ENCODE assay signal across 21 cellular contexts in the genomic region with DNA sequence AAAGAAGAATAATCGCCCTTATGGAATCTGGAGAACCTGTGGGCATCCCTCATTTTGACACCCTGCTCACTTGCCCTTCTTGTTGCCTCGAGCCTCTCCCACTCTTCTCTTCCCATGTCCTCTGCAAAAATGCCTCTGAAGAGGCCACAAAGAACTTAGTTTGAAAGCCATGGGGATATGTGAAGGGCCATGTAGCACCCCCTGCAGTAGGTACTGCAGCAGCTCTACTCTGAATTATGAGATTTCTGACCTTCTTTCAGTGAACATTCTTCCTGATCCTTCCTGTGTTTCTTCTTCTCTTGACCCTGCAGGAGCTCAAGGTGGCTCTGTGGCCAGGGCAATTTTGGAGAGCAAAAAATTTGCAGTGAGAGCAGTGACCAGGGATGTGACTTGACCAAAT. TPM values are rescaled to one million over a fixed set of nuclear protein-coding genes. Genes with fewer than 3 reads are reported as not detected.
DNase-seq lines count a peak whose midpoint lies in the region; ATAC-seq, FAIRE-seq and TF ChIP-seq lines count a peak whose summit lies in the region.
"Had no signal": no experiment of that assay in that cellular context is flagged by ENCODE, and none has a peak within 500 bp of the region (broad histone marks: within the 10 kb centered on the region; RNA-seq: fewer than 3 reads in every experiment).

No MANE protein-coding gene starts in this region.

- no peaks in the 10 kb centered on the region for H3K9me3 Mint-ChIP-seq in HFFc6
- no peaks in the 10 kb centered on the region for H3K9me3 Mint-ChIP-seq in endothelial cell (ENCODE audit: unreplicated experiment)
- H3K9me3 Mint-ChIP-seq in naive thymus-derived CD4-positive, alpha-beta T cell, result peaks cover 0 to 11% (median 4%) of the 10 kb centered on the region in 11 donors

- H3K4me1 Mint-ChIP-seq in HFFc6 (ENCODE audit: low read depth), result no peaks in the 10 kb centered on the region
- H3K4me1 Mint-ChIP-seq in endothelial cell (ENCODE audit: unreplicated experiment), result no peaks in the 10 kb centered on the region
- no peaks in the 10 kb centered on the region for H3K4me1 Mint-ChIP-seq in naive thymus-derived CD4-positive, alpha-beta T cell
- H3K4me1 Mint-ChIP-seq: CD4-positive, CD25-positive, alpha-beta regulatory T cell had no signal

- H3K9me1 ChIP-seq in keratinocyte (ENCODE audit: control insufficient read depth, extremely low read depth, insufficient read depth, low read length), result no peaks in the 10 kb centered on the region

- dilution Hi-C loops in keratinocyte (cut with MboI; ENCODE audit: extremely low pct_ligation_motif_present, low sequenced_read_pairs), result no loop called here

- POLR2A ChIA-PET in naive thymus-derived CD4-positive, alpha-beta T cell (lab: Charles Lee), result no interaction called here

- H4K20me1 ChIP-seq in keratinocyte (ENCODE audit: control insufficient read depth, extremely low read depth, insufficient read depth, low read length), result no peaks in the 10 kb centered on the region

- H3K4me3 Mint-ChIP-seq in HFFc6, result no peak overlapping the region
- no peak overlapping the region for H3K4me3 Mint-ChIP-seq in endothelial cell (ENCODE audit: unreplicated experiment)
- no peak overlapping the region for H3K4me3 Mint-ChIP-seq in naive thymus-derived CD4-positive, alpha-beta T cell
- H3K4me3 Mint-ChIP-seq: CD4-positive, CD25-positive, alpha-beta regulatory T cell had no signal

- FAIRE-seq in keratinocyte (lab: Jason Lieb, UNC), result no peak
- FAIRE-seq: A549, GM12891, RCC 7860 had no signal

- no peaks in the 10 kb centered on the region for H3K27me3 ChIP-seq in WERI-Rb-1 (ENCODE audit: insufficient read depth, low read depth, severe bottlenecking)
- no peaks in the 10 kb centered on the region for H3K27me3 ChIP-seq in keratinocyte (ENCODE audit: control insufficient read depth, extremely low read depth, insufficient read depth, low read length)
- H3K27me3 ChIP-seq in naive thymus-derived CD4-positive, alpha-beta T cell (ENCODE audit: control insufficient read depth in 2 of 2, insufficient read depth in 2 of 2, low read length in 2 of 2), result no peaks in the 10 kb centered on the region
- H3K27me3 ChIP-seq: SJCRH30 had no signal

- H2AFZ ChIP-seq in keratinocyte (ENCODE audit: control insufficient read depth, low read length), result no peak overlapping the region
- H2AFZ ChIP-seq: GM23248 had no signal

- H3K27ac Mint-ChIP-seq in HFFc6 (no peak overlapping the region), endothelial cell (ENCODE audit: unreplicated experiment) (no peak overlapping the region)
- peak overlapping the region in 1 of 9 donors; percentile 53 for H3K27ac Mint-ChIP-seq in naive thymus-derived CD4-positive, alpha-beta T cell
- H3K27ac Mint-ChIP-seq: CD4-positive, CD25-positive, alpha-beta regulatory T cell had no signal

- H3K4me1 ChIP-seq in keratinocyte (ENCODE audit: control insufficient read depth, extremely low read depth, insufficient read depth, low read length), result no peaks in the 10 kb centered on the region
- H3K4me1 ChIP-seq in naive thymus-derived CD4-positive, alpha-beta T cell (ENCODE audit: control insufficient read depth in 2 of 2, insufficient read depth in 2 of 2, low read length in 2 of 2), result no peaks in the 10 kb centered on the region
- H3K4me1 ChIP-seq: SJCRH30 had no signal

- no peak overlapping the region for H3K9ac ChIP-seq in keratinocyte (ENCODE audit: control insufficient read depth, extremely low read depth, insufficient read depth, low read length)
- H3K9ac ChIP-seq: GM23248 had no signal

- no peak overlapping the region for H3K4me2 ChIP-seq in keratinocyte (ENCODE audit: control insufficient read depth, extremely low read depth, insufficient read depth, low read depth, low read length)
- H3K4me2 ChIP-seq: A549 had no signal

- H3K36me3 ChIP-seq in WERI-Rb-1, result no peaks in the 10 kb centered on the region
- H3K36me3 ChIP-seq in keratinocyte (ENCODE audit: control insufficient read depth in 2 of 2, extremely low read depth in 1 of 2, insufficient read depth in 2 of 2, low read length in 2 of 2), result peaks cover 3 to 16% of the 10 kb centered on the region in 2 experiments
- H3K36me3 ChIP-seq in naive thymus-derived CD4-positive, alpha-beta T cell (ENCODE audit: control insufficient read depth in 2 of 3, insufficient read depth in 3 of 3, low read length in 3 of 3), result no peaks in the 10 kb centered on the region
- H3K36me3 ChIP-seq: SJCRH30 had no signal

- H3K79me2 ChIP-seq in keratinocyte (ENCODE audit: control insufficient read depth, insufficient read depth, low read length), result peaks cover under 1% of the 10 kb centered on the region

- H3K4me3 ChIP-seq in WERI-Rb-1 (ENCODE audit: low read depth, low read length) (no peak overlapping the region), keratinocyte (ENCODE audit: control insufficient read depth in 2 of 3, extremely low read depth in 1 of 3, insufficient read depth in 2 of 3, low read depth in 1 of 3, low read length in 3 of 3) (no peak overlapping the region)
- no peak overlapping the region for H3K4me3 ChIP-seq in naive thymus-derived CD4-positive, alpha-beta T cell (ENCODE audit: low read length)
- H3K4me3 ChIP-seq: A549, GM23248, SJCRH30 had no signal

- ATAC-seq in GM18858 (IDR thresholded peaks at IDR 0.05; ENCODE audit: unreplicated experiment), result no peak
- no peak for ATAC-seq in naive thymus-derived CD4-positive, alpha-beta T cell

- intact Hi-C loops in naive thymus-derived CD4-positive, alpha-beta T cell (cut with micrococcal nuclease), result no loop called here

- no peak for DNase-seq in HFFc6
- no peak for DNase-seq in WERI-Rb-1
- DNase-seq in keratinocyte (ENCODE audit: low read depth, low spot score), result no peak
- no peak for DNase-seq in endothelial cell (ENCODE audit: low spot score)
- DNase-seq in naive thymus-derived CD4-positive, alpha-beta T cell, result no peak
- DNase-seq: CD4-positive, CD25-positive, alpha-beta regulatory T cell; COR-L47; DMS79 treated with DMSO at 0.1 percent for 48 hours; GM23248; KG1; NCI-H1694; NCI-H2081 treated with DMSO at 0.1 percent for 48 hours; NCI-H2171 treated with DMSO at 0.1 percent for 48 hours; NCI-H524 treated with DMSO at 0.1 percent for 48 hours; NCI-H82; SJCRH30 had no signal

- H3K9me3 ChIP-seq in WERI-Rb-1 (ENCODE audit: severe bottlenecking) (no peaks in the 10 kb centered on the region), keratinocyte (ENCODE audit: control insufficient read depth, low read depth, low read length) (no peaks in the 10 kb centered on the region)
- no peaks in the 10 kb centered on the region for H3K9me3 ChIP-seq in naive thymus-derived CD4-positive, alpha-beta T cell (ENCODE audit: control insufficient read depth in 2 of 3, low read length in 3 of 3)
- H3K9me3 ChIP-seq: A549, SJCRH30 had no signal

- TF ChIP-seq CTCF in GM12872 (IDR thresholded peaks at IDR 0.05; ENCODE audit: insufficient read depth, low read depth, low read length), result peak; percentile 16; the same call in 1 of the 3 replicates
- TF ChIP-seq CTCF in HFFc6 (IDR thresholded peaks at IDR 0.05), result peak; percentile 20; the same call in 1 of the 2 replicates
- 0 out of 2 replicates have a peak, but pooled peaks have one; percentile 27 for TF ChIP-seq CTCF in WERI-Rb-1 (IDR thresholded peaks at IDR 0.05; ENCODE audit: low read depth, low read length)
- TF ChIP-seq CTCF in keratinocyte (optimal IDR thresholded peaks at IDR 0.05 in 1 of 3, IDR thresholded peaks at IDR 0.05 in 1 of 3, conservative IDR thresholded peaks at IDR 0.05 in 1 of 3; ENCODE audit: extremely low read depth in 1 of 3, insufficient read depth in 2 of 3, low read length in 3 of 3), result peak in 2 of 3 experiments; percentile 15 to 18
- no peak for TF ChIP-seq CTCF in endothelial cell (IDR thresholded peaks at IDR 0.05; ENCODE audit: unreplicated experiment)

- H3K36me3 Mint-ChIP-seq in HFFc6 (ENCODE audit: low read depth) (no peaks in the 10 kb centered on the region; the same call in 1 of the 2 replicates), endothelial cell (ENCODE audit: low read depth, unreplicated experiment) (no peaks in the 10 kb centered on the region)
- H3K36me3 Mint-ChIP-seq in naive thymus-derived CD4-positive, alpha-beta T cell, result peaks cover 0 to 9% (median 3%) of the 10 kb centered on the region in 5 donors

- H3K27ac ChIP-seq in WERI-Rb-1, result no peak overlapping the region
- no peak overlapping the region for H3K27ac ChIP-seq in keratinocyte (ENCODE audit: control insufficient read depth, insufficient read depth, low read length)
- H3K27ac ChIP-seq in naive thymus-derived CD4-positive, alpha-beta T cell (ENCODE audit: low read depth, low read length), result no peak overlapping the region
- H3K27ac ChIP-seq: GM23248, SJCRH30 had no signal

- CTCF ChIA-PET in naive thymus-derived CD4-positive, alpha-beta T cell (lab: Charles Lee), result interaction anchor here (1.2 kb wide), 1 partner anchor 24 kb away, joined by 4 read pairs; no protein-coding TSS in a partner anchor

- no peaks in the 10 kb centered on the region; the same call in none of the 2 replicates for H3K27me3 Mint-ChIP-seq in HFFc6 (ENCODE audit: insufficient read depth)
- H3K27me3 Mint-ChIP-seq in endothelial cell (ENCODE audit: unreplicated experiment), result peaks cover under 1% of the 10 kb centered on the region
- peaks cover 0 to 12% (median 0%) of the 10 kb centered on the region in 5 donors for H3K27me3 Mint-ChIP-seq in naive thymus-derived CD4-positive, alpha-beta T cell

RNA-seq across cellular contexts. Expression of a gene that starts 30.4 kb away (rescaled TPM):
- total RNA-seq in HFFc6 (2021; fragmentation: NEBNext Ultra II Directional; extraction: Animal tissue kit (Norgen Biotek cat#: 25700)), result 100 to 1,000 TPM; 116 to 151 (median 141) TPM
- polyA plus RNA-seq in keratinocyte, result 105 to 195 TPM (median 132 TPM) in 3 replicates
- polyA plus RNA-seq in keratinocyte (2011; ENCODE audit: low read depth), result 73.7 TPM
- 65.1 and 101 TPM in 2 replicates for polyA plus RNA-seq in keratinocyte (2011; cell fraction: cytosol; rRNA removed)
- 75.4 and 116 TPM in 2 replicates for polyA plus RNA-seq in keratinocyte (2011; cell fraction: nucleus; rRNA removed)
- polyA plus RNA-seq in keratinocyte (2012; ENCODE audit: low replicate concordance), result 48.2 and 132 TPM in 2 replicates
- polyA minus RNA-seq in keratinocyte, result 70.9 to 176 TPM (median 145 TPM) in 3 replicates
- 296 TPM for polyA minus RNA-seq in keratinocyte (2011; cell fraction: cytosol; rRNA and poly(A)+ RNA removed)
- 77.1 and 106 TPM in 2 replicates for polyA minus RNA-seq in keratinocyte (2011; cell fraction: nucleus; rRNA and poly(A)+ RNA removed)
- total RNA-seq in endothelial cell (ENCODE audit: unreplicated experiment), result 132 TPM
- total RNA-seq in naive thymus-derived CD4-positive, alpha-beta T cell, result 100 to 1,000 TPM; 194 to 673 (median 216) TPM
- 100 to 1,000 TPM; 182 to 221 TPM for polyA plus RNA-seq in naive thymus-derived CD4-positive, alpha-beta T cell
